In genomic region chr11:33067294-33067693, GRCh38 we compare ENCODE assay signal across 14 cellular contexts. TPM values are rescaled to one million over a fixed set of nuclear protein-coding genes. Genes with fewer than 3 reads are reported as not detected.
DNase-seq lines count a peak whose midpoint lies in the region; ATAC-seq and TF ChIP-seq lines count a peak whose summit lies in the region.
"Had no signal": no experiment of that assay in that cellular context is flagged by ENCODE, and none has a peak within 500 bp of the region (broad histone marks: within the 10 kb centered on the region; RNA-seq: fewer than 3 reads in every experiment).

No MANE protein-coding gene starts in this region.

- H2BK120ac ChIP-seq in trophoblast cell (ENCODE audit: insufficient read depth, low read length, poor library complexity), result no peak overlapping the region

- H3K4me3 ChIP-seq in Caco-2 (ENCODE audit: low read depth, low read length) (no peak overlapping the region), OCI-LY7 (ENCODE audit: low read depth, low read length, poor library complexity, severe bottlenecking) (no peak overlapping the region), endodermal cell (ENCODE audit: low read length) (no peak overlapping the region), trophoblast cell (ENCODE audit: low read depth, low read length) (no peak overlapping the region), hepatocyte (no peak overlapping the region)
- H3K4me3 ChIP-seq: BLaER1 had no signal

- POLR2A ChIA-PET in Caco-2 (lab: Charles Lee), result no interaction called here
- POLR2A ChIA-PET in OCI-LY7 (lab: Charles Lee), result no interaction called here

- no peak overlapping the region for H4K8ac ChIP-seq in trophoblast cell (ENCODE audit: low read depth, low read length)

- TF ChIP-seq CTCF in Caco-2 (IDR thresholded peaks at IDR 0.05; ENCODE audit: insufficient read depth in 1 of 2, low read depth in 1 of 2, low read length in 1 of 2, severe bottlenecking in 1 of 2, unreplicated experiment in 1 of 2) (no peak), OCI-LY7 (conservative IDR thresholded peaks at IDR 0.05; ENCODE audit: low read length) (no peak), endodermal cell (conservative IDR thresholded peaks at IDR 0.05) (no peak), hepatocyte (IDR thresholded peaks at IDR 0.05; ENCODE audit: poor library complexity) (no peak)

- H3K4me3 Mint-ChIP-seq in Caco-2 (ENCODE audit: unreplicated experiment), result no peak overlapping the region
- no peak overlapping the region for H3K4me3 Mint-ChIP-seq in endodermal cell
- H3K4me3 Mint-ChIP-seq: CD8-positive, alpha-beta memory T cell; HFFc6 had no signal

- H2AFZ ChIP-seq in OCI-LY7 (ENCODE audit: low read length) (no peak overlapping the region), trophoblast cell (ENCODE audit: insufficient read depth, low read length, poor library complexity) (no peak overlapping the region), hepatocyte (no peak overlapping the region)

- no peak overlapping the region for H4K12ac ChIP-seq in trophoblast cell (ENCODE audit: low read depth, low read length)

- peaks cover 3% of the 10 kb centered on the region for H3K79me1 ChIP-seq in trophoblast cell (ENCODE audit: low read length)

- no peak overlapping the region for H4K91ac ChIP-seq in trophoblast cell (ENCODE audit: low read depth, low read length)

- H4K20me1 ChIP-seq in OCI-LY7 (ENCODE audit: insufficient read depth, low read length), result no peaks in the 10 kb centered on the region
- no peaks in the 10 kb centered on the region for H4K20me1 ChIP-seq in hepatocyte (ENCODE audit: insufficient read depth, poor library complexity, severe bottlenecking)

- H3K36me3 Mint-ChIP-seq in Caco-2 (ENCODE audit: insufficient read depth, unreplicated experiment) (peaks cover 52% of the 10 kb centered on the region), endodermal cell (ENCODE audit: low read depth) (peaks cover 75% of the 10 kb centered on the region)

- CTCF ChIA-PET in Caco-2 (lab: Charles Lee) (no interaction called here), OCI-LY7 (lab: Charles Lee; ENCODE audit: unreplicated experiment) (no interaction called here)

- H3K4ac ChIP-seq in trophoblast cell (ENCODE audit: low read depth, low read length), result no peak overlapping the region

- no peaks in the 10 kb centered on the region for H3K27me3 Mint-ChIP-seq in Caco-2 (ENCODE audit: insufficient read depth, unreplicated experiment)
- no peaks in the 10 kb centered on the region for H3K27me3 Mint-ChIP-seq in endodermal cell (ENCODE audit: insufficient read depth)
- H3K27me3 Mint-ChIP-seq: CD8-positive, alpha-beta memory T cell had no signal

- H3K36me3 ChIP-seq in Caco-2 (ENCODE audit: control insufficient read depth, insufficient read depth, low read length), result peaks cover 12% of the 10 kb centered on the region
- peaks cover 66% of the 10 kb centered on the region for H3K36me3 ChIP-seq in OCI-LY7 (ENCODE audit: insufficient read depth, low read length)
- peaks cover 80% of the 10 kb centered on the region for H3K36me3 ChIP-seq in endodermal cell (ENCODE audit: control insufficient read depth, insufficient read depth, low read length)
- H3K36me3 ChIP-seq in trophoblast cell (ENCODE audit: control insufficient read depth in 1 of 2, insufficient read depth in 2 of 2, low read length in 2 of 2), result peaks cover 22 to 25% of the 10 kb centered on the region in 2 experiments
- no peaks in the 10 kb centered on the region for H3K36me3 ChIP-seq in hepatocyte (replicated peaks; ENCODE audit: insufficient read depth, low read depth)

- H3K4me1 Mint-ChIP-seq in Caco-2 (ENCODE audit: low read depth, unreplicated experiment) (peaks cover 10% of the 10 kb centered on the region), endodermal cell (peaks cover 11% of the 10 kb centered on the region)

- H3K9me3 ChIP-seq in Caco-2 (no peaks in the 10 kb centered on the region), OCI-LY7 (ENCODE audit: low read length) (no peaks in the 10 kb centered on the region), endodermal cell (ENCODE audit: control insufficient read depth, low read length) (no peaks in the 10 kb centered on the region), trophoblast cell (ENCODE audit: insufficient read depth, low read depth, low read length) (no peaks in the 10 kb centered on the region), hepatocyte (ENCODE audit: low read depth) (no peaks in the 10 kb centered on the region)
- H3K9me3 ChIP-seq: BLaER1 had no signal

- H3K79me2 ChIP-seq in OCI-LY7 (ENCODE audit: insufficient read depth, low read depth, low read length) (no peaks in the 10 kb centered on the region), trophoblast cell (ENCODE audit: control insufficient read depth, insufficient read depth, low read length, poor library complexity) (no peaks in the 10 kb centered on the region), hepatocyte (no peaks in the 10 kb centered on the region)

- no peak overlapping the region for H3K14ac ChIP-seq in trophoblast cell (ENCODE audit: low read length)

- no peak for ATAC-seq in HG03460 (IDR thresholded peaks at IDR 0.05; ENCODE audit: unreplicated experiment)

- H3K27me3 ChIP-seq in Caco-2 (replicated peaks; ENCODE audit: control insufficient read depth, insufficient read depth, low read length), result no peaks in the 10 kb centered on the region
- H3K27me3 ChIP-seq in endodermal cell (ENCODE audit: control insufficient read depth, insufficient read depth, low read length, poor library complexity, severe bottlenecking), result no peaks in the 10 kb centered on the region
- no peaks in the 10 kb centered on the region for H3K27me3 ChIP-seq in trophoblast cell (ENCODE audit: insufficient read depth, low read length)
- no peaks in the 10 kb centered on the region for H3K27me3 ChIP-seq in hepatocyte
- H3K27me3 ChIP-seq: BLaER1 had no signal

- H3K18ac ChIP-seq in trophoblast cell (ENCODE audit: low read length), result no peak overlapping the region

- DNase-seq in Caco-2 (peak; percentile 48 to 53), OCI-LY7 (ENCODE audit: low spot score) (no peak), endodermal cell (peak; percentile 15), trophoblast cell (peak; percentile 35 to 54), hepatocyte (ENCODE audit: low spot score) (no peak), DMS153 treated with DMSO at 0.1 percent for 48 hours (lab: John Stamatoyannopoulos, UW; ENCODE audit: unreplicated experiment) (no peak)
- DNase-seq: 8988T; AML-193; CD8-positive, alpha-beta memory T cell; HCEC 1CT; HFFc6 had no signal

- BruUV-seq in Caco-2 (replicated peaks; lab: Mats Ljungman, UMichigan) (no TSS peak), OCI-LY7 (replicated peaks; lab: Mats Ljungman, UMichigan) (TSS peak; percentile 46)

- peaks cover 10% of the 10 kb centered on the region for H3K4me1 ChIP-seq in Caco-2
- H3K4me1 ChIP-seq in OCI-LY7 (ENCODE audit: insufficient read depth, low read length, poor library complexity, severe bottlenecking), result no peaks in the 10 kb centered on the region
- no peaks in the 10 kb centered on the region for H3K4me1 ChIP-seq in endodermal cell (ENCODE audit: control insufficient read depth, insufficient read depth, low read length)
- peaks cover 6% of the 10 kb centered on the region in 2 experiments for H3K4me1 ChIP-seq in trophoblast cell (ENCODE audit: control insufficient read depth in 1 of 2, insufficient read depth in 2 of 2, low read length in 2 of 2)
- H3K4me1 ChIP-seq in hepatocyte (ENCODE audit: insufficient read depth), result peaks cover 3% of the 10 kb centered on the region

- H3K27ac Mint-ChIP-seq in Caco-2 (ENCODE audit: unreplicated experiment) (no peak overlapping the region), endodermal cell (no peak overlapping the region)
- H3K27ac Mint-ChIP-seq: HFFc6 had no signal

- no peak overlapping the region for H3K23ac ChIP-seq in trophoblast cell (ENCODE audit: low read length)

- WGBS in endodermal cell (ENCODE audit: insufficient coverage in 1 of 2, insufficient read length in 1 of 2), 2 experiments, result 95 to 100% methylated on average over 2 to 3 of the region's 3 CpGs
- WGBS in trophoblast cell (ENCODE audit: extremely low coverage, insufficient coverage, insufficient read length), result no CpG with 5 or more reads among the region's 3 CpGs
- 89% methylated on average over 3 of the region's 3 CpGs for WGBS in hepatocyte (ENCODE audit: low lambda C conversion rate, missing lambda C conversion rate)

- H3K27ac ChIP-seq in OCI-LY7 (ENCODE audit: low read depth, low read length, poor library complexity, severe bottlenecking), result no peak overlapping the region
- H3K27ac ChIP-seq in endodermal cell (ENCODE audit: low read depth, low read length), result no peak overlapping the region
- no peak overlapping the region for H3K27ac ChIP-seq in trophoblast cell (ENCODE audit: low read depth, low read length)
- H3K27ac ChIP-seq in hepatocyte, result no peak overlapping the region
- H3K27ac ChIP-seq: BLaER1, HL-60 had no signal

- H2BK5ac ChIP-seq in trophoblast cell (ENCODE audit: low read depth, low read length, poor library complexity), result no peak overlapping the region

- intact Hi-C loops in Caco-2 (cut with micrococcal nuclease; ENCODE audit: unreplicated experiment) (loop anchor here (5.0 kb wide), 1 partner anchor 175 kb away; the partner anchor contains the start of gene QSER1), OCI-LY7 (cut with micrococcal nuclease; ENCODE audit: unreplicated experiment) (no loop called here)

- H3K9ac ChIP-seq in endodermal cell (ENCODE audit: extremely low read depth, low read length, poor library complexity, severe bottlenecking), result no peak overlapping the region
- H3K9ac ChIP-seq in trophoblast cell (ENCODE audit: low read length), result no peak overlapping the region
- H3K9ac ChIP-seq: BLaER1 had no signal

- no peaks in the 10 kb centered on the region for H3K9me2 ChIP-seq in OCI-LY7 (ENCODE audit: insufficient read depth, low read length)
- H3K9me2 ChIP-seq in hepatocyte (replicated peaks; ENCODE audit: insufficient read depth), result no peaks in the 10 kb centered on the region

- H3K9me3 Mint-ChIP-seq in Caco-2 (ENCODE audit: unreplicated experiment) (no peaks in the 10 kb centered on the region), endodermal cell (no peaks in the 10 kb centered on the region)
- H3K9me3 Mint-ChIP-seq: CD8-positive, alpha-beta memory T cell; HFFc6 had no signal

- no peak overlapping the region for H3K4me2 ChIP-seq in OCI-LY7 (ENCODE audit: low read length)
- H3K4me2 ChIP-seq in trophoblast cell (ENCODE audit: low read length), result no peak overlapping the region
- no peak overlapping the region for H3K4me2 ChIP-seq in hepatocyte
- H3K4me2 ChIP-seq: BLaER1 had no signal

- no peak overlapping the region for H2BK12ac ChIP-seq in trophoblast cell (ENCODE audit: low read length)

- H2AK5ac ChIP-seq in trophoblast cell (ENCODE audit: low read length), result no peak overlapping the region

RNA-seq across cellular contexts. Expression of gene TCP11L1, which starts 27.9 kb away (rescaled TPM):
- total RNA-seq in Caco-2 (2022) (22.8 and 25.0 TPM in 2 replicates), OCI-LY7 (2022) (26.1 and 32.6 TPM in 2 replicates), endodermal cell (10 to 100 TPM; 54.0 to 63.7 TPM), hepatocyte (16.8 and 25.5 TPM in 2 replicates)
- 22.7 and 24.6 TPM in 2 replicates for total RNA-seq in OCI-LY7 (2014; rRNA removed; shearing (Covaris generic))
- polyA plus RNA-seq in endodermal cell (2013, experiment 1 of 2), result 18.3 TPM
- polyA plus RNA-seq in endodermal cell (2013, experiment 2 of 2), result 16.8 TPM
- polyA plus RNA-seq in trophoblast cell (2013), result 13.3 and 13.6 TPM in 2 replicates
- 9.8 and 11.2 TPM in 2 replicates for polyA plus RNA-seq in hepatocyte

RNA-seq across cellular contexts. Expression of gene DEPDC7, which starts 51.6 kb away (rescaled TPM):
- total RNA-seq in Caco-2 (2022) (17.0 and 17.2 TPM in 2 replicates), OCI-LY7 (2022) (1.5 and 1.6 TPM in 2 replicates), endodermal cell (10 to 100 TPM in 1 of 2 donors, 1 to 10 TPM in 1; 7.7 to 11.4 TPM), hepatocyte (21.3 and 21.5 TPM in 2 replicates)
- 0.66 and 0.82 TPM in 2 replicates for total RNA-seq in OCI-LY7 (2014; rRNA removed; shearing (Covaris generic))
- polyA plus RNA-seq in endodermal cell (2013, experiment 1 of 2), result 6.4 TPM
- polyA plus RNA-seq in endodermal cell (2013, experiment 2 of 2), result 6.6 TPM
- polyA plus RNA-seq in trophoblast cell (2013), result 3.9 and 4.0 TPM in 2 replicates
- polyA plus RNA-seq in hepatocyte, result 12.1 and 12.5 TPM in 2 replicates

Comparison
In these comparisons a context has a peak if more than half of its experiments do, and no peak if none do; other contexts are left out.
1. DNase-seq: peak in Caco-2 (2 of 2), endodermal cell (single experiment) and trophoblast cell (2 of 2); none in OCI-LY7 (single experiment), hepatocyte (single experiment) and DMS153 treated with DMSO at 0.1 percent for 48 hours (single experiment).